Comparison of ENCODE assay signal across 21 cellular contexts in genomic region chr1:116119876-116120275, GRCh38. TPM values are rescaled to one million over a fixed set of nuclear protein-coding genes. Genes with fewer than 3 reads are reported as not detected.
"Had no signal": no experiment of that assay in that cellular context is flagged by ENCODE, and none has a peak within 500 bp of the region (broad histone marks: within the 10 kb centered on the region; RNA-seq: fewer than 3 reads in every experiment).

No MANE protein-coding gene starts in this region.

- H3K9me3 Mint-ChIP-seq: naive thymus-derived CD4-positive, alpha-beta T cell; neural crest cell; stimulated activated naive B cell treated with anti-CD40 and anti-IgM and Interleukin-4, amounts not matched to agents 10 μg/mL and 1 μg/mL and 100 μg/mL, for 72 hours; stimulated activated naive CD8-positive, alpha-beta T cell treated with anti-CD3 and anti-CD28 coated beads, Interleukin-15, amount 100 ng/mL, for 72 hours had no signal

- H3K4me1 Mint-ChIP-seq: naive thymus-derived CD4-positive, alpha-beta T cell; neural crest cell; stimulated activated naive B cell treated with anti-CD40 and anti-IgM and Interleukin-4, amounts not matched to agents 10 μg/mL and 1 μg/mL and 100 μg/mL, for 72 hours had no signal

- ATAC-seq: esophagus mucosa; heart right ventricle; left lobe of liver; naive thymus-derived CD4-positive, alpha-beta T cell; stimulated activated naive B cell treated with anti-CD40 and anti-IgM and Interleukin-4, amounts not matched to agents 10 μg/mL and 1 μg/mL and 100 μg/mL, for 72 hours; stimulated activated naive CD8-positive, alpha-beta T cell treated with anti-CD3 and anti-CD28 coated beads, Interleukin-15, amount 100 ng/mL, for 72 hours had no signal

- H3K4me3 Mint-ChIP-seq: naive thymus-derived CD4-positive, alpha-beta T cell; neural crest cell; stimulated activated naive B cell treated with anti-CD40 and anti-IgM and Interleukin-4, amounts not matched to agents 10 μg/mL and 1 μg/mL and 100 μg/mL, for 72 hours; stimulated activated naive CD8-positive, alpha-beta T cell treated with anti-CD3 and anti-CD28 coated beads, Interleukin-15, amount 100 ng/mL, for 72 hours had no signal

- DNase-seq: cortex of kidney; dorsolateral prefrontal cortex; effector CD8-positive, alpha-beta T cell; heart right ventricle; mammary epithelial cell; naive thymus-derived CD4-positive, alpha-beta T cell; posterior cingulate gyrus; sigmoid colon; stimulated activated CD4-positive, alpha-beta T cell treated with anti-CD3 and anti-CD28 coated beads, Interleukin-2, amount 100 ng/mL, for 24 hours; stimulated activated CD4-positive, alpha-beta T cell treated with anti-CD3 and anti-CD28 coated beads, Interleukin-4, amount 100 ng/mL, for 4 hours; stimulated activated naive B cell treated with anti-CD40 and anti-IgM and Interleukin-4, amounts not matched to agents 10 μg/mL and 1 μg/mL and 100 μg/mL, for 72 hours; stimulated activated naive CD8-positive, alpha-beta T cell treated with anti-CD3 and anti-CD28 coated beads, Interleukin-15, amount 100 ng/mL, for 72 hours; transverse colon had no signal

- H3K27ac Mint-ChIP-seq: naive thymus-derived CD4-positive, alpha-beta T cell; stimulated activated naive B cell treated with anti-CD40 and anti-IgM and Interleukin-4, amounts not matched to agents 10 μg/mL and 1 μg/mL and 100 μg/mL, for 72 hours; stimulated activated naive CD8-positive, alpha-beta T cell treated with anti-CD3 and anti-CD28 coated beads, Interleukin-15, amount 100 ng/mL, for 72 hours had no signal

- H3K36me3 Mint-ChIP-seq: naive thymus-derived CD4-positive, alpha-beta T cell; stimulated activated naive B cell treated with anti-CD40 and anti-IgM and Interleukin-4, amounts not matched to agents 10 μg/mL and 1 μg/mL and 100 μg/mL, for 72 hours had no signal

RNA-seq across cellular contexts. Expression of gene MAB21L3, which starts 8.7 kb away (rescaled TPM):
- total RNA-seq: glomerular endothelial cell, neural crest cell, osteocyte, pulmonary artery endothelial cell, right atrium auricular region, thoracic aorta had no signal
- polyA plus RNA-seq: heart right ventricle; naive thymus-derived CD4-positive, alpha-beta T cell had no signal
